Comparison of ENCODE assay signal across 6 cellular contexts in the genomic region with DNA sequence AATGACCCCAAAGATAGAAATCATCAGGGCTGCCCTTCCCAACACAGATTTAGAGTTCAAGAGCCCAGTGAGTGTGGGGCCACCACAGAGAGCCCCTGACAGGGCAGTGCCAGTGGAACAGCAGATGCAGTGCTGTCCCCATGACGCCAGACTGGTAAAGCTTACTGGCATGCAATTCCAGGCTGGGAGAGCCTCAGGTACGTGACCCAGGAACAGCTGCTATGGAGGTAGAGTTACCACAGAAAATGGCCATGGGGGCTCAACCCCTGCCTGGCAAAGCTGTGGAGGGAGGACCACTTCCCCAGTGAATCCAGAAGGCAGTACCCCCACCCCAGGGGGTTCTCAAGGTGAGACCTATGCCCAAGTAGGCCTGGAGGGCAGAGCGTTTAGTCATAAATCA.
"Had no signal": no experiment of that assay in that cellular context is flagged by ENCODE, and none has a peak within 500 bp of the region (broad histone marks: within the 10 kb centered on the region; RNA-seq: fewer than 3 reads in every experiment).

No MANE protein-coding gene starts in this region.

- H3K27ac Mint-ChIP-seq: IgD-negative memory B cell had no signal

- H3K36me3 Mint-ChIP-seq: IgD-negative memory B cell had no signal

- ATAC-seq: HepG2, K562 had no signal

- H3K27ac ChIP-seq: HL-60 had no signal

- H3K4me3 Mint-ChIP-seq: IgD-negative memory B cell had no signal

- H3K4me3 ChIP-seq: K562 had no signal

- DNase-seq: IMR-90, KBM-7 had no signal

- H3K4me1 Mint-ChIP-seq: IgD-negative memory B cell had no signal
